ENCODE assay signal across 21 cellular contexts in the genomic region with DNA sequence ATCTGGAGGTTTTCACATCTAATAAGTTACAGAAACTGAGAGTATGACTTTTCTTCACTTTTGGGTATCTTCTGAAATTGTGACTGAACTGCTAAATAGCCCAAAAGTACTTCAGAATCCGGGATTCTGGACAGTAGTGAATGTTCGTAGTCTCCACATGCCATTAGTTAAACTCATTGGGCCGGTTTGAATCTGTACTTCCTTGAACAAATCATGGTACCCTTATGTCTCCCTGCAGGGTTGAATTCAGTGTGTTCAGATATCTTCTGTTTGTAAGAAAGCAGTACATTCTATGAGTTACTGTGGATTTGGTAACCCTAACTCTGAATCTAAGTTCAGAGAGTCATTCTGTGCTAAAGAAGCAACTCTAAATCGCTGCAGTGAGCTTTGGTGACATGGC. TPM values are rescaled to one million over a fixed set of nuclear protein-coding genes. Genes with fewer than 3 reads are reported as not detected.
DNase-seq lines count a peak whose midpoint lies in the region; ATAC-seq and TF ChIP-seq lines count a peak whose summit lies in the region.
"Had no signal": no experiment of that assay in that cellular context is flagged by ENCODE, and none has a peak within 500 bp of the region (broad histone marks: within the 10 kb centered on the region; RNA-seq: fewer than 3 reads in every experiment).

No MANE protein-coding gene starts in this region.

- H3K4me1 ChIP-seq in BLaER1 = peaks cover 51% of the 10 kb centered on the region
- H3K4me1 ChIP-seq: HAP-1 had no signal

- DNase-seq in activated CD4-positive, alpha-beta T cell treated with anti-CD3 and anti-CD28 coated beads, Interleukin-2, amount 10 ng/mL, durations not matched to agents 24 days and 14 days = no peak
- DNase-seq in activated CD4-positive, alpha-beta T cell treated with anti-CD3 and anti-CD28 coated beads for 4 hours = no peak
- DNase-seq in WTC11 (ENCODE audit: low spot score) (no peak), naive B cell (no peak), posterior vena cava (ENCODE audit: low spot score) (no peak), NCI-H748 treated with DMSO at 0.1 percent for 48 hours (lab: John Stamatoyannopoulos, UW) (no peak)
- DNase-seq: DMS153; foreskin fibroblast; hypothalamus; mesenchymal stem cell; NCI-H524 treated with DMSO at 0.1 percent for 48 hours; OCI-M1; SHP77; stimulated activated CD4-positive, alpha-beta T cell treated with anti-CD3 and anti-CD28 coated beads, Interleukin-2, amount 100 ng/mL, for 24 hours; uterus had no signal

- no peak overlapping the region for H3K9ac ChIP-seq in BLaER1

- no peak overlapping the region for H3K27ac ChIP-seq in BLaER1
- H3K27ac ChIP-seq: epithelial cell of prostate had no signal

- TF ChIP-seq CTCF in WTC11 (IDR thresholded peaks at IDR 0.05) = no peak

- H3K27me3 ChIP-seq in BLaER1 = no peaks in the 10 kb centered on the region
- H3K27me3 ChIP-seq: uterus had no signal

- no peak for TF ChIP-seq POLR2A in GM18505 (IDR thresholded peaks at IDR 0.05; ENCODE audit: borderline replicate concordance, extremely low read depth, insufficient read depth, insufficient read length)

- peaks cover 27% of the 10 kb centered on the region for H3K36me3 ChIP-seq in BLaER1
- H3K36me3 ChIP-seq: HAP-1, uterus had no signal

- POLR2A ChIA-PET in WTC11 (lab: Charles Lee) = interaction anchor here (1.1 kb wide), 1 partner anchor 25 kb away, joined by 3 read pairs; no protein-coding TSS in a partner anchor

- H4K20me1 ChIP-seq in BLaER1 = peaks cover 100% of the 10 kb centered on the region

- peak overlapping the region; percentile 46 for H3K4me3 Mint-ChIP-seq in activated CD4-positive, alpha-beta T cell treated with anti-CD3 and anti-CD28 coated beads, Interleukin-2, amount 10 ng/mL, durations not matched to agents 24 days and 14 days
- no peak overlapping the region for H3K4me3 Mint-ChIP-seq in WTC11
- peak overlapping the region in 2 of 8 donors; percentile 42 to 61 for H3K4me3 Mint-ChIP-seq in naive B cell
- H3K4me3 Mint-ChIP-seq: dendritic cell treated with granulocyte-macrophage colony-stimulating factor and Interleukin-4, amounts not matched to agents 40 ng/mL and 50 ng/mL, for 4 days had no signal

- H3K27ac Mint-ChIP-seq in activated CD4-positive, alpha-beta T cell treated with anti-CD3 and anti-CD28 coated beads, Interleukin-2, amount 10 ng/mL, durations not matched to agents 24 days and 14 days = peak overlapping the region; percentile 7
- H3K27ac Mint-ChIP-seq in WTC11 (peak overlapping the region; percentile 90), naive B cell (peak overlapping the region in 4 of 6 donors; percentile 62 to 89 (median 80))
- H3K27ac Mint-ChIP-seq: progenitor cell of endocrine pancreas had no signal

- peaks cover 14% of the 10 kb centered on the region for H3K36me3 Mint-ChIP-seq in activated CD4-positive, alpha-beta T cell treated with anti-CD3 and anti-CD28 coated beads, Interleukin-2, amount 10 ng/mL, durations not matched to agents 24 days and 14 days (ENCODE audit: low read depth)
- H3K36me3 Mint-ChIP-seq in WTC11 = peaks cover 4% of the 10 kb centered on the region
- H3K36me3 Mint-ChIP-seq in naive B cell = peaks cover 0 to 3% of the 10 kb centered on the region in 2 donors

- no peaks in the 10 kb centered on the region for H3K9me3 Mint-ChIP-seq in activated CD4-positive, alpha-beta T cell treated with anti-CD3 and anti-CD28 coated beads, Interleukin-2, amount 10 ng/mL, durations not matched to agents 24 days and 14 days
- H3K9me3 Mint-ChIP-seq in WTC11 (no peaks in the 10 kb centered on the region), naive B cell (no peaks in the 10 kb centered on the region)
- H3K9me3 Mint-ChIP-seq: dendritic cell treated with granulocyte-macrophage colony-stimulating factor and Interleukin-4, amounts not matched to agents 40 ng/mL and 50 ng/mL, for 4 days had no signal

- no peak overlapping the region for H3K4me3 ChIP-seq in BLaER1
- H3K4me3 ChIP-seq: HAP-1, uterus had no signal

- ATAC-seq in WTC11 = no peak
- ATAC-seq in naive B cell (ENCODE audit: low read depth in 2 of 2) = no peak
- no peak for ATAC-seq in GM18505 (IDR thresholded peaks at IDR 0.05; ENCODE audit: unreplicated experiment)

- intact Hi-C loops in activated CD4-positive, alpha-beta T cell treated with anti-CD3 and anti-CD28 coated beads, Interleukin-2, amount 10 ng/mL, durations not matched to agents 24 days and 14 days (cut with micrococcal nuclease) = loop anchor here (2.0 kb wide), 1 partner anchor 33 kb away; a partner anchor contains a TSS
- intact Hi-C loops in posterior vena cava (cut with DNase I) = no loop called here

- H3K4me1 Mint-ChIP-seq in activated CD4-positive, alpha-beta T cell treated with anti-CD3 and anti-CD28 coated beads, Interleukin-2, amount 10 ng/mL, durations not matched to agents 24 days and 14 days = peaks cover 39% of the 10 kb centered on the region
- H3K4me1 Mint-ChIP-seq in WTC11 (peaks cover 43% of the 10 kb centered on the region), naive B cell (peaks cover 54 to 71% (median 57%) of the 10 kb centered on the region in 3 donors)

- peak overlapping the region; percentile 19; the same call in 1 of the 2 replicates for H3K4me2 ChIP-seq in BLaER1

- CTCF ChIA-PET in WTC11 (lab: Charles Lee) = no interaction called here

- no peaks in the 10 kb centered on the region for H3K9me3 ChIP-seq in BLaER1
- H3K9me3 ChIP-seq: HAP-1, uterus had no signal

- no peaks in the 10 kb centered on the region for H3K27me3 Mint-ChIP-seq in activated CD4-positive, alpha-beta T cell treated with anti-CD3 and anti-CD28 coated beads, Interleukin-2, amount 10 ng/mL, durations not matched to agents 24 days and 14 days
- H3K27me3 Mint-ChIP-seq in WTC11 (ENCODE audit: low read depth) (no peaks in the 10 kb centered on the region), naive B cell (no peaks in the 10 kb centered on the region)
- H3K27me3 Mint-ChIP-seq: dendritic cell treated with granulocyte-macrophage colony-stimulating factor and Interleukin-4, amounts not matched to agents 40 ng/mL and 50 ng/mL, for 4 days; progenitor cell of endocrine pancreas had no signal

TF ChIP-seq in WTC11, 78 proteins besides CTCF, POLR2A, EP300 and RAD21 (continues in another document):
- TF ChIP-seq, protein P1, sequence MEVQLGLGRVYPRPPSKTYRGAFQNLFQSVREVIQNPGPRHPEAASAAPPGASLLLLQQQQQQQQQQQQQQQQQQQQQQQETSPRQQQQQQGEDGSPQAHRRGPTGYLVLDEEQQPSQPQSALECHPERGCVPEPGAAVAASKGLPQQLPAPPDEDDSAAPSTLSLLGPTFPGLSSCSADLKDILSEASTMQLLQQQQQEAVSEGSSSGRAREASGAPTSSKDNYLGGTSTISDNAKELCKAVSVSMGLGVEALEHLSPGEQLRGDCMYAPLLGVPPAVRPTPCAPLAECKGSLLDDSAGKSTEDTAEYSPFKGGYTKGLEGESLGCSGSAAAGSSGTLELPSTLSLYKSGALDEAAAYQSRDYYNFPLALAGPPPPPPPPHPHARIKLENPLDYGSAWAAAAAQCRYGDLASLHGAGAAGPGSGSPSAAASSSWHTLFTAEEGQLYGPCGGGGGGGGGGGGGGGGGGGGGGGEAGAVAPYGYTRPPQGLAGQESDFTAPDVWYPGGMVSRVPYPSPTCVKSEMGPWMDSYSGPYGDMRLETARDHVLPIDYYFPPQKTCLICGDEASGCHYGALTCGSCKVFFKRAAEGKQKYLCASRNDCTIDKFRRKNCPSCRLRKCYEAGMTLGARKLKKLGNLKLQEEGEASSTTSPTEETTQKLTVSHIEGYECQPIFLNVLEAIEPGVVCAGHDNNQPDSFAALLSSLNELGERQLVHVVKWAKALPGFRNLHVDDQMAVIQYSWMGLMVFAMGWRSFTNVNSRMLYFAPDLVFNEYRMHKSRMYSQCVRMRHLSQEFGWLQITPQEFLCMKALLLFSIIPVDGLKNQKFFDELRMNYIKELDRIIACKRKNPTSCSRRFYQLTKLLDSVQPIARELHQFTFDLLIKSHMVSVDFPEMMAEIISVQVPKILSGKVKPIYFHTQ (CRISPR knock-in tag; IDR thresholded peaks at IDR 0.05) = no peak
- TF ChIP-seq, protein P2, sequence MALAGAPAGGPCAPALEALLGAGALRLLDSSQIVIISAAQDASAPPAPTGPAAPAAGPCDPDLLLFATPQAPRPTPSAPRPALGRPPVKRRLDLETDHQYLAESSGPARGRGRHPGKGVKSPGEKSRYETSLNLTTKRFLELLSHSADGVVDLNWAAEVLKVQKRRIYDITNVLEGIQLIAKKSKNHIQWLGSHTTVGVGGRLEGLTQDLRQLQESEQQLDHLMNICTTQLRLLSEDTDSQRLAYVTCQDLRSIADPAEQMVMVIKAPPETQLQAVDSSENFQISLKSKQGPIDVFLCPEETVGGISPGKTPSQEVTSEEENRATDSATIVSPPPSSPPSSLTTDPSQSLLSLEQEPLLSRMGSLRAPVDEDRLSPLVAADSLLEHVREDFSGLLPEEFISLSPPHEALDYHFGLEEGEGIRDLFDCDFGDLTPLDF (CRISPR knock-in tag; IDR thresholded peaks at IDR 0.05) = no peak
- TF ChIP-seq ZNF671 (CRISPR knock-in tag; IDR thresholded peaks at IDR 0.05) (no peak), ZNF396 (CRISPR knock-in tag; IDR thresholded peaks at IDR 0.05; ENCODE audit: borderline replicate concordance) (no peak)
- TF ChIP-seq, protein P3, sequence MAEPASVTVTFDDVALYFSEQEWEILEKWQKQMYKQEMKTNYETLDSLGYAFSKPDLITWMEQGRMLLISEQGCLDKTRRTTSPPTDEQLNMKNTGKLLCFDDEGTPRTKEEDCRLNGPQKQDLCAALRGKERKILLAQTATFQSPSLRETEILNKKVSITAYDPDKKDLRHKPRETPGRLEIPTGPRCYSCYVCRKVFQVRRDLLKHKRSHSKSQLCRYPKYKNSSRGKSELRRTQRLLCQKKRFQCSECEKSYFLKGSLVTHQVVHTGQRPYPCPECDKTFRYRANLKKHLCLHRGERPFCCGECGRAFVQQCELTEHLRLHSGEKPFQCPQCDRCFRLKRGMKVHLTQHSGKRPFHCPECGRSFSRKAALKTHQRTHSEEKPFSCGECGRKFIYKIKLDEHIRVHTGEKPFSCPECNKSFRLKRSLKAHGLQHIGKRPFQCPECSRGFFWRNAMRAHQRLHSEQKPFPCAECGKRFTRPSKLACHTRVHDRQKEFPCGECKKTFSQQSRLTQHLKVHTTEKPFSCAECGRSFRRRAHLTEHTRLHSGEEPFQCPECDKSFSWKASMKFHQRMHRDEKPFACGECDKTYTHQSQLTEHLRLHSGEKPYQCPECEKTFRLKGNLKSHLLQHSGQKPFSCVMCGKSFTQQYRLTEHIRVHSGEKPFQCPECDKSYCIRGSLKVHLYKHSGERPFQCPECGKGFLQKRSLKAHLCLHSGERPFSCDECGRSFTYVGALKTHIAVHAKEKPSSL (CRISPR knock-in tag; conservative IDR thresholded peaks at IDR 0.05) = no peak

RNA-seq across cellular contexts. Expression of a gene that starts 33.6 kb away (rescaled TPM):
- 29.5 and 30.1 TPM in 2 replicates for total RNA-seq in activated CD4-positive, alpha-beta T cell treated with anti-CD3 and anti-CD28 coated beads, Interleukin-2, amount 10 ng/mL, durations not matched to agents 24 days and 14 days
- total RNA-seq in WTC11 (2021) (24.4 to 28.1 TPM (median 24.6 TPM) in 3 replicates), posterior vena cava (10 to 100 TPM; 18.6 to 20.3 TPM)
- polyA plus RNA-seq in naive B cell (ENCODE audit: low read depth in 6 of 6) = 1 to 10 TPM; 1.5 to 5.9 (median 2.2) TPM

Comparison
In these comparisons a context has a peak if more than half of its experiments do, and no peak if none do; other contexts are left out.
1. H3K27ac Mint-ChIP-seq: peak in every context shown above with its lines; median percentile 90 in WTC11; 80 in naive B cell; 7 in activated CD4-positive, alpha-beta T cell treated with anti-CD3 and anti-CD28 coated beads, Interleukin-2, amount 10 ng/mL, durations not matched to agents 24 days and 14 days.